ENCODE assay signal across 1 cellular context in the genomic region with DNA sequence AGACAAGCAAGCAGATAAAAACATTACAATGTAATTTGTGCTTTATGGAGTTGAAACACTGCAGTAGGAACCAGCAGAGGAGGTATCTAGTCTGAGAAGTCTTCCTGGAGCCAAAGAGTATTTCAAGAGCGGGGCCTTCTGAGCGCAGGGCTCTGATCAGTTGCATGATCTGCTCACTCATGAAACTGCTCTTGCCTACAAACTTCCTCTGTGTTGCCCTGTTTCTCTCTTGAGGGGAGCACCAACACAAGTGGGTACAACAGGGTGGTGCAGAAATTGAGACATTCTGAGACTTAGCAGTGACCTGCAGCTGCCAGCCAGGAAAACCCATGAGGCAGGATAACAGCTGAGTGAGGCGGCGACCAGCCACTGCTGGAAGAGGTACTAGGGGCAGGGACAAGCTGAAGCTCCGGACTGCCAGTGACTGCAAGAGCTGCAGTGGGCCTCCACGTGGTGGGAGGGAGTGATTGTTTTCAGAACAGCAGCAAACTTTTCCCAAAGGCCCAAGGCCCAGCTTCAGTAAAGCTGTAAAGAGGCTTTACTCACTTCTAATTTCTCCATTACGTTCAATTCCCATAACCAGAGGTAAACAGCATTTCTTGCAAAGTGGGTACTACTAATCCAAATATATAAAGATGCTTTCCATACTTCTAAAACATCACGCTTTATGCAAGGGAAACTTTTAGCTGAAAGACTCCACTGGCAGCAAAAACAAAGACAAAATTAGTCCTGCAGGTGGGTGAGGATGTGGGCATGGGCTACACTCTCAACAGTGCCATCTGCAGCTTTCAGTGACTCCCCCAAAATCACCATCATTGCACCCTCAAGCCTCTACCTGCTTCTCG.
TF ChIP-seq lines count a peak whose summit lies in the region.

No MANE protein-coding gene starts in this region.

TF ChIP-seq in WTC11, 78 proteins besides CTCF, POLR2A, EP300 and RAD21:
- TF ChIP-seq, protein P1, sequence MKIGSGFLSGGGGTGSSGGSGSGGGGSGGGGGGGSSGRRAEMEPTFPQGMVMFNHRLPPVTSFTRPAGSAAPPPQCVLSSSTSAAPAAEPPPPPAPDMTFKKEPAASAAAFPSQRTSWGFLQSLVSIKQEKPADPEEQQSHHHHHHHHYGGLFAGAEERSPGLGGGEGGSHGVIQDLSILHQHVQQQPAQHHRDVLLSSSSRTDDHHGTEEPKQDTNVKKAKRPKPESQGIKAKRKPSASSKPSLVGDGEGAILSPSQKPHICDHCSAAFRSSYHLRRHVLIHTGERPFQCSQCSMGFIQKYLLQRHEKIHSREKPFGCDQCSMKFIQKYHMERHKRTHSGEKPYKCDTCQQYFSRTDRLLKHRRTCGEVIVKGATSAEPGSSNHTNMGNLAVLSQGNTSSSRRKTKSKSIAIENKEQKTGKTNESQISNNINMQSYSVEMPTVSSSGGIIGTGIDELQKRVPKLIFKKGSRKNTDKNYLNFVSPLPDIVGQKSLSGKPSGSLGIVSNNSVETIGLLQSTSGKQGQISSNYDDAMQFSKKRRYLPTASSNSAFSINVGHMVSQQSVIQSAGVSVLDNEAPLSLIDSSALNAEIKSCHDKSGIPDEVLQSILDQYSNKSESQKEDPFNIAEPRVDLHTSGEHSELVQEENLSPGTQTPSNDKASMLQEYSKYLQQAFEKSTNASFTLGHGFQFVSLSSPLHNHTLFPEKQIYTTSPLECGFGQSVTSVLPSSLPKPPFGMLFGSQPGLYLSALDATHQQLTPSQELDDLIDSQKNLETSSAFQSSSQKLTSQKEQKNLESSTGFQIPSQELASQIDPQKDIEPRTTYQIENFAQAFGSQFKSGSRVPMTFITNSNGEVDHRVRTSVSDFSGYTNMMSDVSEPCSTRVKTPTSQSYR (CRISPR knock-in tag; IDR thresholded peaks at IDR 0.05) = no peak
- TF ChIP-seq ZNF263 (CRISPR knock-in tag; IDR thresholded peaks at IDR 0.05; ENCODE audit: low read depth) (no peak), ZBTB21 (CRISPR knock-in tag; IDR thresholded peaks at IDR 0.05; ENCODE audit: borderline replicate concordance) (no peak), NR1H2 (CRISPR knock-in tag; IDR thresholded peaks at IDR 0.05) (no peak), ETV6 (CRISPR knock-in tag; IDR thresholded peaks at IDR 0.05) (no peak), EMX1 (CRISPR knock-in tag; IDR thresholded peaks at IDR 0.05) (no peak)
- TF ChIP-seq, protein P2, sequence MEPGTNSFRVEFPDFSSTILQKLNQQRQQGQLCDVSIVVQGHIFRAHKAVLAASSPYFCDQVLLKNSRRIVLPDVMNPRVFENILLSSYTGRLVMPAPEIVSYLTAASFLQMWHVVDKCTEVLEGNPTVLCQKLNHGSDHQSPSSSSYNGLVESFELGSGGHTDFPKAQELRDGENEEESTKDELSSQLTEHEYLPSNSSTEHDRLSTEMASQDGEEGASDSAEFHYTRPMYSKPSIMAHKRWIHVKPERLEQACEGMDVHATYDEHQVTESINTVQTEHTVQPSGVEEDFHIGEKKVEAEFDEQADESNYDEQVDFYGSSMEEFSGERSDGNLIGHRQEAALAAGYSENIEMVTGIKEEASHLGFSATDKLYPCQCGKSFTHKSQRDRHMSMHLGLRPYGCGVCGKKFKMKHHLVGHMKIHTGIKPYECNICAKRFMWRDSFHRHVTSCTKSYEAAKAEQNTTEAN (CRISPR knock-in tag; IDR thresholded peaks at IDR 0.05) = no peak
- TF ChIP-seq, protein P3, sequence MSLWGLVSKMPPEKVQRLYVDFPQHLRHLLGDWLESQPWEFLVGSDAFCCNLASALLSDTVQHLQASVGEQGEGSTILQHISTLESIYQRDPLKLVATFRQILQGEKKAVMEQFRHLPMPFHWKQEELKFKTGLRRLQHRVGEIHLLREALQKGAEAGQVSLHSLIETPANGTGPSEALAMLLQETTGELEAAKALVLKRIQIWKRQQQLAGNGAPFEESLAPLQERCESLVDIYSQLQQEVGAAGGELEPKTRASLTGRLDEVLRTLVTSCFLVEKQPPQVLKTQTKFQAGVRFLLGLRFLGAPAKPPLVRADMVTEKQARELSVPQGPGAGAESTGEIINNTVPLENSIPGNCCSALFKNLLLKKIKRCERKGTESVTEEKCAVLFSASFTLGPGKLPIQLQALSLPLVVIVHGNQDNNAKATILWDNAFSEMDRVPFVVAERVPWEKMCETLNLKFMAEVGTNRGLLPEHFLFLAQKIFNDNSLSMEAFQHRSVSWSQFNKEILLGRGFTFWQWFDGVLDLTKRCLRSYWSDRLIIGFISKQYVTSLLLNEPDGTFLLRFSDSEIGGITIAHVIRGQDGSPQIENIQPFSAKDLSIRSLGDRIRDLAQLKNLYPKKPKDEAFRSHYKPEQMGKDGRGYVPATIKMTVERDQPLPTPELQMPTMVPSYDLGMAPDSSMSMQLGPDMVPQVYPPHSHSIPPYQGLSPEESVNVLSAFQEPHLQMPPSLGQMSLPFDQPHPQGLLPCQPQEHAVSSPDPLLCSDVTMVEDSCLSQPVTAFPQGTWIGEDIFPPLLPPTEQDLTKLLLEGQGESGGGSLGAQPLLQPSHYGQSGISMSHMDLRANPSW (CRISPR knock-in tag; conservative IDR thresholded peaks at IDR 0.05; ENCODE audit: low read depth) = no peak
- TF ChIP-seq, protein P4, sequence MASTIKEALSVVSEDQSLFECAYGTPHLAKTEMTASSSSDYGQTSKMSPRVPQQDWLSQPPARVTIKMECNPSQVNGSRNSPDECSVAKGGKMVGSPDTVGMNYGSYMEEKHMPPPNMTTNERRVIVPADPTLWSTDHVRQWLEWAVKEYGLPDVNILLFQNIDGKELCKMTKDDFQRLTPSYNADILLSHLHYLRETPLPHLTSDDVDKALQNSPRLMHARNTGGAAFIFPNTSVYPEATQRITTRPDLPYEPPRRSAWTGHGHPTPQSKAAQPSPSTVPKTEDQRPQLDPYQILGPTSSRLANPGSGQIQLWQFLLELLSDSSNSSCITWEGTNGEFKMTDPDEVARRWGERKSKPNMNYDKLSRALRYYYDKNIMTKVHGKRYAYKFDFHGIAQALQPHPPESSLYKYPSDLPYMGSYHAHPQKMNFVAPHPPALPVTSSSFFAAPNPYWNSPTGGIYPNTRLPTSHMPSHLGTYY (CRISPR knock-in tag; IDR thresholded peaks at IDR 0.05) = no peak
